Comparison of ENCODE assay signal across 8 cellular contexts in the genomic region with DNA sequence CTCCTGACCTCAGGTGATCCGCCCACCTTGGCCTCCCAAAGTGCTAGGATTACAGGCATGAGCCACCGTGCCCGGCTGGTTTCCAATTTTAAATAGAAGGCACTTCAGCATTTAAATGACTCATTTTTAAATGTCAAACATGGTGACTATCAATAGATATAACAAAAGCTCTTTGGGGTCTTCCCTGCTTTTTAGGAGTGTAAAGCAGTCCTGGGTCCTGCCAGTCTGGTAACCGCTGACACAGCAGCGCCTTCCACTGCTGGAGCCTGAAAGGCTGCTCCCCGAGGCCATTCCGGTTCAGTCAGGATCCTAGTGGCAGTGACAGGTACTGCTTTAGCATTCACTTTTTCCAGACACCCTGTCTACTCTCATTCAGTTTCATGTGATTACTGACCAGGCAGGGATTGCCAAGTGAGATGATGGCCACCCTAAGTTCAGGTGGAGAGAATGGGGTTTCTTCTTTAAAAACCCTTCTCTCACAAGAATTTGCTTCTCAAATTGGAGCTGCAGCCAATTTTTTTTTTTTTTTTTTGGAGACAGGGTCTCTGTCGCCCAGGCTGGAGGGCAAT. TPM values are rescaled to one million over a fixed set of nuclear protein-coding genes. Genes with fewer than 3 reads are reported as not detected.
DNase-seq lines count a peak whose midpoint lies in the region; ATAC-seq, FAIRE-seq and TF ChIP-seq lines count a peak whose summit lies in the region.

No MANE protein-coding gene starts in this region.

- no peaks in the 10 kb centered on the region for H3K27me3 ChIP-seq in heart right ventricle

- WGBS in heart right ventricle, 2 donors, result 44 to 48% methylated on average over 8 of the region's 8 CpGs

- H3K27ac ChIP-seq in SK-N-MC, result 0 out of 2 replicates have a peak overlapping the region, but pooled peaks have one; percentile 16
- peak overlapping the region in 3 of 10 donors; percentile 8 to 57 (median 9) for H3K27ac ChIP-seq in heart right ventricle

- peaks cover 41 to 91% (median 88%) of the 10 kb centered on the region in 9 donors for H3K4me1 ChIP-seq in heart right ventricle

- H3K4me3 ChIP-seq in SK-N-MC (peak overlapping the region; percentile 35), heart right ventricle (peak overlapping the region in 1 of 10 donors; percentile 1)

- H3K4me1 Mint-ChIP-seq in activated naive CD4-positive, alpha-beta T cell treated with anti-CD3 and anti-CD28 coated beads, Interleukin-2, amount 50 U/mL, for 24 hours, result peaks cover 77% of the 10 kb centered on the region

- intact Hi-C loops in heart right ventricle (cut with DNase I), result no loop called here

- peak overlapping the region; percentile 96 for H3K27ac Mint-ChIP-seq in activated naive CD4-positive, alpha-beta T cell treated with anti-CD3 and anti-CD28 coated beads, Interleukin-2, amount 50 U/mL, for 24 hours

- ATAC-seq in heart right ventricle (peak in 7 of 8 donors; percentile 19 to 70 (median 63)), HG03159 (IDR thresholded peaks at IDR 0.05; ENCODE audit: unreplicated experiment) (no peak), GM19023 (IDR thresholded peaks at IDR 0.05; ENCODE audit: unreplicated experiment) (no peak)

- FAIRE-seq in D721Med (lab: Jason Lieb, UNC), result no peak

- no peaks in the 10 kb centered on the region for H3K9me3 Mint-ChIP-seq in activated naive CD4-positive, alpha-beta T cell treated with anti-CD3 and anti-CD28 coated beads, Interleukin-2, amount 50 U/mL, for 24 hours

- H3K36me3 ChIP-seq in SK-N-MC (ENCODE audit: insufficient read depth, low read length) (no peaks in the 10 kb centered on the region), heart right ventricle (no peaks in the 10 kb centered on the region)

- TF ChIP-seq CTCF in D721Med (IDR thresholded peaks at IDR 0.05; ENCODE audit: insufficient read depth, missing control alignments) (peak; percentile 23), heart right ventricle (IDR thresholded peaks at IDR 0.05) (peak; percentile 23 to 60 (median 49))

- DNase-seq in D721Med (ENCODE audit: insufficient read length, low spot score) (no peak), HuH-7 (ENCODE audit: low spot score) (peak; percentile 90), SK-N-MC (ENCODE audit: low read depth, low spot score) (peak; percentile 32), heart right ventricle (peak in 1 of 2 donors; percentile 49)
- DNase-seq in stimulated activated CD4-positive, alpha-beta T cell treated with anti-CD3 and anti-CD28 coated beads, Interleukin-15, amount 100 ng/mL, for 24 hours, result peak; percentile 76

- H3K36me3 Mint-ChIP-seq in activated naive CD4-positive, alpha-beta T cell treated with anti-CD3 and anti-CD28 coated beads, Interleukin-2, amount 50 U/mL, for 24 hours, result peaks cover 2% of the 10 kb centered on the region

- no peak overlapping the region for H3K9ac ChIP-seq in SK-N-MC (ENCODE audit: insufficient read length)

- no peaks in the 10 kb centered on the region for H3K27me3 Mint-ChIP-seq in activated naive CD4-positive, alpha-beta T cell treated with anti-CD3 and anti-CD28 coated beads, Interleukin-2, amount 50 U/mL, for 24 hours

- H3K9me3 ChIP-seq in SK-N-MC (ENCODE audit: low read depth, low read length) (no peaks in the 10 kb centered on the region), heart right ventricle (no peaks in the 10 kb centered on the region)

- peak overlapping the region; percentile 82 for H3K4me3 Mint-ChIP-seq in activated naive CD4-positive, alpha-beta T cell treated with anti-CD3 and anti-CD28 coated beads, Interleukin-2, amount 50 U/mL, for 24 hours

RNA-seq across cellular contexts. Expression of a gene that starts 5.1 kb away (rescaled TPM):
- total RNA-seq in heart right ventricle, result 10 to 100 TPM; 31.4 to 44.6 (median 37.6) TPM
- polyA plus RNA-seq in heart right ventricle, result 10 to 100 TPM; 16.0 to 21.9 TPM

RNA-seq across cellular contexts. Expression of a gene that starts 16.7 kb away (rescaled TPM):
- 10 to 100 TPM; 13.7 to 19.9 (median 16.7) TPM for total RNA-seq in heart right ventricle
- 10 to 100 TPM in 1 of 2 donors, 1 to 10 TPM in 1; 7.0 to 10.2 TPM for polyA plus RNA-seq in heart right ventricle

RNA-seq across cellular contexts. Expression of a gene that starts 31.3 kb away (rescaled TPM):
- 1 to 10 TPM in 4 of 10 donors, under 1 TPM in 6; 0.19 to 3.6 (median 0.62) TPM for total RNA-seq in heart right ventricle
- 1 to 10 TPM; 2.3 to 8.3 TPM for polyA plus RNA-seq in heart right ventricle

RNA-seq across cellular contexts. Expression of a gene that starts 59.6 kb away (rescaled TPM):
- 1 to 10 TPM; 3.5 to 8.3 (median 6.5) TPM for total RNA-seq in heart right ventricle
- 1 to 10 TPM; 2.5 to 3.4 TPM for polyA plus RNA-seq in heart right ventricle

Comparison
In these comparisons a context has a peak if more than half of its experiments do, and no peak if none do; other contexts are left out.
1. ATAC-seq: peak in heart right ventricle (7 of 8); none in HG03159 (single experiment) and GM19023 (single experiment).